ENCODE assay signal across 15 cellular contexts in genomic region chr13:61765181-61765742, GRCh38.
DNase-seq lines count a peak whose midpoint lies in the region; ATAC-seq and TF ChIP-seq lines count a peak whose summit lies in the region.
"Had no signal": no experiment of that assay in that cellular context is flagged by ENCODE, and none has a peak within 500 bp of the region (broad histone marks: within the 10 kb centered on the region; RNA-seq: fewer than 3 reads in every experiment).

No MANE protein-coding gene starts in this region.

- no peaks in the 10 kb centered on the region for H3F3A ChIP-seq in SU-DHL-6 (ENCODE audit: insufficient read depth)

- ATAC-seq in GM19467 (IDR thresholded peaks at IDR 0.05; ENCODE audit: unreplicated experiment) (no peak), HG03045 (IDR thresholded peaks at IDR 0.05; ENCODE audit: unreplicated experiment) (no peak)
- ATAC-seq: GM12878, GM23338 had no signal

- H2BK15ac ChIP-seq in neuronal stem cell (ENCODE audit: low read length), result no peak overlapping the region

- H2AFZ ChIP-seq in SU-DHL-6 (ENCODE audit: low read depth, low read length, severe bottlenecking) (peak overlapping the region; percentile 55), neuronal stem cell (ENCODE audit: low read length) (no peak overlapping the region)
- H2AFZ ChIP-seq: GM23338 had no signal

- peak overlapping the region; percentile 84 for H3K4ac ChIP-seq in neuronal stem cell (ENCODE audit: low read length)

- no peak overlapping the region for H2BK5ac ChIP-seq in neuronal stem cell (ENCODE audit: low read length)

- H2BK12ac ChIP-seq in neuronal stem cell (ENCODE audit: low read length), result no peak overlapping the region

- H3K27me3 ChIP-seq in SU-DHL-6 (ENCODE audit: low read length) (no peaks in the 10 kb centered on the region), neuronal stem cell (ENCODE audit: control insufficient read depth in 3 of 3, insufficient read depth in 3 of 3, low read depth in 1 of 3, low read length in 3 of 3) (no peaks in the 10 kb centered on the region)

- H2BK120ac ChIP-seq in neuronal stem cell (ENCODE audit: low read depth, low read length), result no peak overlapping the region

- no peaks in the 10 kb centered on the region for H3K36me3 ChIP-seq in SU-DHL-6 (ENCODE audit: low read length)
- H3K36me3 ChIP-seq in neuronal stem cell (replicated peaks in 1 of 2; ENCODE audit: control insufficient read depth in 2 of 2, insufficient read depth in 2 of 2, low read length in 2 of 2), result no peaks in the 10 kb centered on the region

- H3K4me3 ChIP-seq in SU-DHL-6 (ENCODE audit: insufficient read depth, low read length, poor library complexity, severe bottlenecking), result no peak overlapping the region
- H3K4me3 ChIP-seq in neuronal stem cell (ENCODE audit: low read length in 2 of 2), result peak overlapping the region in 1 of 2 donors; percentile 8
- H3K4me3 ChIP-seq: GM12878, GM23338 had no signal

- H3K27ac ChIP-seq in SU-DHL-6 (ENCODE audit: low read depth, low read length) (no peak overlapping the region), neuronal stem cell (replicated peaks; ENCODE audit: low read length) (no peak overlapping the region)

- no peaks in the 10 kb centered on the region for H3K4me1 ChIP-seq in neuronal stem cell (ENCODE audit: control insufficient read depth in 2 of 2, insufficient read depth in 1 of 2, low read depth in 1 of 2, low read length in 2 of 2)

- TF ChIP-seq CTCF in SU-DHL-6 (IDR thresholded peaks at IDR 0.05; ENCODE audit: insufficient read depth, low read length, poor library complexity, severe bottlenecking), result no peak

- H4K91ac ChIP-seq in neuronal stem cell (ENCODE audit: low read depth, low read length, poor library complexity), result peak overlapping the region; percentile 92

- H3K9ac ChIP-seq in SU-DHL-6 (ENCODE audit: low read length), result no peak overlapping the region
- H3K9ac ChIP-seq in neuronal stem cell (ENCODE audit: low read depth, low read length, poor library complexity), result no peak overlapping the region

- H3K9me2 ChIP-seq in SU-DHL-6 (replicated peaks; ENCODE audit: insufficient read depth, low read length), result no peaks in the 10 kb centered on the region

- no peaks in the 10 kb centered on the region for H3K79me2 ChIP-seq in SU-DHL-6 (ENCODE audit: insufficient read depth, low read length)

- H3K4me2 ChIP-seq in SU-DHL-6 (ENCODE audit: low read depth, low read length, poor library complexity, severe bottlenecking) (no peak overlapping the region), neuronal stem cell (ENCODE audit: insufficient read depth, low read length, poor library complexity, severe bottlenecking) (no peak overlapping the region)
- H3K4me2 ChIP-seq: GM23338 had no signal

- H3K14ac ChIP-seq in neuronal stem cell (ENCODE audit: low read length), result peak overlapping the region; percentile 89

- H4K8ac ChIP-seq in neuronal stem cell (ENCODE audit: low read depth, low read length), result peak overlapping the region; percentile 43

- H3K9me3 ChIP-seq in SU-DHL-6 (ENCODE audit: insufficient read depth, low read length) (no peaks in the 10 kb centered on the region), neuronal stem cell (replicated peaks in 1 of 2; ENCODE audit: control insufficient read depth in 2 of 2, insufficient read depth in 1 of 2, low read depth in 1 of 2, low read length in 2 of 2) (no peaks in the 10 kb centered on the region)

- H3K18ac ChIP-seq in neuronal stem cell (ENCODE audit: low read length), result peak overlapping the region; percentile 90

- H3K79me1 ChIP-seq in neuronal stem cell (ENCODE audit: low read depth, low read length), result peaks cover 2% of the 10 kb centered on the region

- no peak overlapping the region for H3K23ac ChIP-seq in neuronal stem cell (ENCODE audit: low read depth, low read length, poor library complexity)

- DNase-seq in A172 (ENCODE audit: low spot score), result peak; percentile 10
- peak; percentile 7 for DNase-seq in HT1080 (ENCODE audit: low read depth)
- DNase-seq in neuronal stem cell (ENCODE audit: low spot score), result no peak
- no peak for DNase-seq in kidney glomerular epithelial cell (lab: John Stamatoyannopoulos, UW)
- DNase-seq in SKM-1 (lab: John Stamatoyannopoulos, UW; ENCODE audit: unreplicated experiment), result no peak
- DNase-seq: C1 segment of cervical spinal cord; Calu3; CD4-positive, alpha-beta T cell; DMS 273 treated with DMSO at 0.1 percent for 48 hours; H9 had no signal

- H2AK5ac ChIP-seq in neuronal stem cell (ENCODE audit: low read depth, low read length), result no peak overlapping the region

- no peaks in the 10 kb centered on the region for H4K20me1 ChIP-seq in SU-DHL-6 (ENCODE audit: low read depth, low read length)

- no CpG with 5 or more reads among the region's 16 CpGs for WGBS in neuronal stem cell (ENCODE audit: extremely low coverage in 2 of 2, insufficient read length in 2 of 2, insufficient replicate concordance in 1 of 2), 2 donors

Comparison
In these comparisons a context has a peak if more than half of its experiments do, and no peak if none do; other contexts are left out.
1. DNase-seq: peak in A172 (single experiment) and HT1080 (single experiment); none in neuronal stem cell (single experiment), kidney glomerular epithelial cell (single experiment) and SKM-1 (single experiment).